26 cellular contexts compared by ENCODE assay signal in the genomic region with DNA sequence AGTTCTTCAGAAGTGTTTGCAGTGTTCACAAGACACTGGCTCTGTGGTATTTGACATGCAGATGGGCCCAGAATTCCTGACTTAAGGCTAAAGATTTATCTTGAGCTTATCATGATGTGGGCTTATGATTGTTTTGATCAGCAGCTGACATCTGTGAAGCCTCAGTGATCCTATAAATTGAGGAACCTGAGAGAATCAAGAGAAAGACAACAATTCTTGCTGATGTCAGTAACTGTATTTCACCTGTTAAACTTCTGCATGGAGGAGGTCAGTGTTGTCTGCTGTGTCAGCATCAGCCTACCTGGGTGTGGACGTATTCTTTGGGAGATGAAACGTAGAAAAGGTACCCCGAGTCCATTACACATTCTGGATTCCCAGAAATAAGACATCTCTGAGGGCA. TPM values are rescaled to one million over a fixed set of nuclear protein-coding genes. Genes with fewer than 3 reads are reported as not detected.
DNase-seq lines count a peak whose midpoint lies in the region; ATAC-seq and TF ChIP-seq lines count a peak whose summit lies in the region.
"Had no signal": no experiment of that assay in that cellular context is flagged by ENCODE, and none has a peak within 500 bp of the region (broad histone marks: within the 10 kb centered on the region; RNA-seq: fewer than 3 reads in every experiment).

No MANE protein-coding gene starts in this region.

- no peaks in the 10 kb centered on the region for H3K9me3 Mint-ChIP-seq in activated CD8-positive, alpha-beta T cell treated with anti-CD3 and anti-CD28 coated beads for 36 hours
- no peaks in the 10 kb centered on the region for H3K9me3 Mint-ChIP-seq in activated CD8-positive, alpha-beta T cell treated with anti-CD3 and anti-CD28 coated beads, Interleukin-2, amount 10 ng/mL, durations not matched to agents 7 days and 5 days (ENCODE audit: insufficient read depth)
- H3K9me3 Mint-ChIP-seq in memory B cell (no peaks in the 10 kb centered on the region), GM23338 (no peaks in the 10 kb centered on the region)
- no peaks in the 10 kb centered on the region for H3K9me3 Mint-ChIP-seq in effector memory CD8-positive, alpha-beta T cell
- H3K9me3 Mint-ChIP-seq: stimulated activated naive CD8-positive, alpha-beta T cell treated with anti-CD3 and anti-CD28 coated beads, Interleukin-15, Interleukin-2, amounts not matched to agents 100 ng/mL and 50 ng/mL, for 24 hours had no signal

- no peak overlapping the region for H3K4me3 Mint-ChIP-seq in activated CD8-positive, alpha-beta T cell treated with anti-CD3 and anti-CD28 coated beads for 36 hours
- H3K4me3 Mint-ChIP-seq in activated CD8-positive, alpha-beta T cell treated with anti-CD3 and anti-CD28 coated beads, Interleukin-2, amount 10 ng/mL, durations not matched to agents 7 days and 5 days: no peak overlapping the region
- H3K4me3 Mint-ChIP-seq in memory B cell: peak overlapping the region; percentile 29
- no peak overlapping the region for H3K4me3 Mint-ChIP-seq in effector memory CD8-positive, alpha-beta T cell
- no peak overlapping the region for H3K4me3 Mint-ChIP-seq in GM23338
- H3K4me3 Mint-ChIP-seq: stimulated activated naive CD8-positive, alpha-beta T cell treated with anti-CD3 and anti-CD28 coated beads, Interleukin-15, Interleukin-2, amounts not matched to agents 100 ng/mL and 50 ng/mL, for 24 hours had no signal

- H3K36me3 Mint-ChIP-seq in activated CD8-positive, alpha-beta T cell treated with anti-CD3 and anti-CD28 coated beads for 36 hours (ENCODE audit: low read depth): peaks cover 30% of the 10 kb centered on the region
- H3K36me3 Mint-ChIP-seq in activated CD8-positive, alpha-beta T cell treated with anti-CD3 and anti-CD28 coated beads, Interleukin-2, amount 10 ng/mL, durations not matched to agents 7 days and 5 days (ENCODE audit: low read depth): peaks cover 25% of the 10 kb centered on the region
- H3K36me3 Mint-ChIP-seq in memory B cell (peaks cover 15% of the 10 kb centered on the region), GM23338 (ENCODE audit: low read depth) (no peaks in the 10 kb centered on the region; the same call in 2 of the 3 replicates)
- peaks cover 37% of the 10 kb centered on the region for H3K36me3 Mint-ChIP-seq in effector memory CD8-positive, alpha-beta T cell (ENCODE audit: insufficient read depth)

- H3K4me3 ChIP-seq in BLaER1 (no peak overlapping the region), Karpas-422 (ENCODE audit: low read length) (no peak overlapping the region), GM23338 (no peak overlapping the region)
- H3K4me3 ChIP-seq: left ventricle myocardium inferior, prostate gland, sigmoid colon, SK-N-MC had no signal

- H3K27ac ChIP-seq in BLaER1 (no peak overlapping the region), Karpas-422 (ENCODE audit: low read length) (peak overlapping the region; percentile 20), GM23338 (ENCODE audit: low read depth) (no peak overlapping the region)
- H3K27ac ChIP-seq: epithelial cell of prostate, KMS-11, left ventricle myocardium inferior, neutrophil, prostate gland, sigmoid colon, SK-N-MC had no signal

- H3K27me3 Mint-ChIP-seq in activated CD8-positive, alpha-beta T cell treated with anti-CD3 and anti-CD28 coated beads for 36 hours: no peaks in the 10 kb centered on the region
- H3K27me3 Mint-ChIP-seq in activated CD8-positive, alpha-beta T cell treated with anti-CD3 and anti-CD28 coated beads, Interleukin-2, amount 10 ng/mL, durations not matched to agents 7 days and 5 days (ENCODE audit: low read depth): no peaks in the 10 kb centered on the region
- H3K27me3 Mint-ChIP-seq in memory B cell (no peaks in the 10 kb centered on the region), GM23338 (ENCODE audit: insufficient read depth, low read depth, poor library complexity) (peaks cover 5% of the 10 kb centered on the region)
- H3K27me3 Mint-ChIP-seq in effector memory CD8-positive, alpha-beta T cell: no peaks in the 10 kb centered on the region
- H3K27me3 Mint-ChIP-seq: stimulated activated naive CD8-positive, alpha-beta T cell treated with anti-CD3 and anti-CD28 coated beads, Interleukin-15, Interleukin-2, amounts not matched to agents 100 ng/mL and 50 ng/mL, for 24 hours had no signal

- H3K4me2 ChIP-seq in BLaER1 (0 out of 2 replicates have a peak overlapping the region, but pooled peaks have one; percentile 11), Karpas-422 (ENCODE audit: low read depth, low read length, poor library complexity, severe bottlenecking) (no peak overlapping the region), GM23338 (no peak overlapping the region)
- H3K4me2 ChIP-seq: KMS-11 had no signal

- H3K4me1 Mint-ChIP-seq in activated CD8-positive, alpha-beta T cell treated with anti-CD3 and anti-CD28 coated beads for 36 hours (ENCODE audit: low read depth): peaks cover 71% of the 10 kb centered on the region
- peaks cover 60% of the 10 kb centered on the region for H3K4me1 Mint-ChIP-seq in activated CD8-positive, alpha-beta T cell treated with anti-CD3 and anti-CD28 coated beads, Interleukin-2, amount 10 ng/mL, durations not matched to agents 7 days and 5 days (ENCODE audit: low read depth)
- H3K4me1 Mint-ChIP-seq in memory B cell (peaks cover 68% of the 10 kb centered on the region), GM23338 (peaks cover 20% of the 10 kb centered on the region)
- H3K4me1 Mint-ChIP-seq in effector memory CD8-positive, alpha-beta T cell (ENCODE audit: low read depth in 2 of 2): peaks cover 42 to 64% of the 10 kb centered on the region in 2 donors

- H3K79me2 ChIP-seq in Karpas-422 (ENCODE audit: low read length): peaks cover 100% of the 10 kb centered on the region
- H3K79me2 ChIP-seq in GM23338 (replicated peaks; ENCODE audit: insufficient read depth): peaks cover 26% of the 10 kb centered on the region

- H3K9ac ChIP-seq in BLaER1 (no peak overlapping the region), Karpas-422 (ENCODE audit: low read length) (no peak overlapping the region)
- H3K9ac ChIP-seq: KMS-11 had no signal

- DNase-seq in activated CD8-positive, alpha-beta T cell treated with anti-CD3 and anti-CD28 coated beads for 36 hours: no peak
- no peak for DNase-seq in activated CD8-positive, alpha-beta T cell treated with anti-CD3 and anti-CD28 coated beads, Interleukin-2, amount 10 ng/mL, durations not matched to agents 7 days and 5 days
- DNase-seq in Karpas-422 (no peak), memory B cell (ENCODE audit: low spot score in 2 of 2) (no peak), SHP77 (lab: John Stamatoyannopoulos, UW) (no peak), GM23338 (ENCODE audit: low spot score) (no peak)
- DNase-seq in effector memory CD8-positive, alpha-beta T cell: no peak
- DNase-seq: ACHN; activated CD4-positive, alpha-beta T cell treated with anti-CD3 and anti-CD28 coated beads, Interleukin-2, amount 50 U/mL, for 1 hour; aorta; Calu3; effector CD4-positive, alpha-beta T cell; glutamatergic neuron; left ventricle myocardium inferior; NCI-H1436; NCI-H345; sigmoid colon; stimulated activated CD4-positive, alpha-beta T cell treated with anti-CD3 and anti-CD28 coated beads, Interleukin-15, amount 100 ng/mL, for 24 hours had no signal

- H3K9me3 ChIP-seq in BLaER1 (no peaks in the 10 kb centered on the region), Karpas-422 (ENCODE audit: low read length) (no peaks in the 10 kb centered on the region)
- H3K9me3 ChIP-seq: left ventricle myocardium inferior, neutrophil, prostate gland, sigmoid colon had no signal

- intact Hi-C loops in activated CD8-positive, alpha-beta T cell treated with anti-CD3 and anti-CD28 coated beads for 36 hours (cut with micrococcal nuclease): no loop called here

- ATAC-seq in activated CD8-positive, alpha-beta T cell treated with anti-CD3 and anti-CD28 coated beads for 36 hours: no peak
- no peak for ATAC-seq in activated CD8-positive, alpha-beta T cell treated with anti-CD3 and anti-CD28 coated beads, Interleukin-2, amount 10 ng/mL, durations not matched to agents 7 days and 5 days
- peak; percentile 57 for ATAC-seq in memory B cell (ENCODE audit: low read depth)
- ATAC-seq in effector memory CD8-positive, alpha-beta T cell (replicated peaks): no peak
- no peak for ATAC-seq in GM23338
- ATAC-seq: HCT116 had no signal

- H2AFZ ChIP-seq in Karpas-422 (ENCODE audit: low read length) (no peak overlapping the region), GM23338 (no peak overlapping the region)

- CTCF ChIA-PET in activated CD8-positive, alpha-beta T cell treated with anti-CD3 and anti-CD28 coated beads for 36 hours (lab: Charles Lee): interaction anchor here (1.0 kb wide), 1 partner anchor 9 kb away, joined by 3 read pairs; no protein-coding TSS in a partner anchor
- CTCF ChIA-PET in activated CD8-positive, alpha-beta T cell treated with anti-CD3 and anti-CD28 coated beads, Interleukin-2, amount 10 ng/mL, durations not matched to agents 7 days and 5 days (lab: Charles Lee): no interaction called here

- no peak for TF ChIP-seq CTCF in activated CD8-positive, alpha-beta T cell treated with anti-CD3 and anti-CD28 coated beads for 36 hours (IDR thresholded peaks at IDR 0.05)
- TF ChIP-seq CTCF in GM23338 (conservative IDR thresholded peaks at IDR 0.05; ENCODE audit: low read depth in 2 of 2): no peak

- H3F3A ChIP-seq in GM23338 (replicated peaks; ENCODE audit: low read depth): no peaks in the 10 kb centered on the region

- peak overlapping the region; percentile 10 for H3K27ac Mint-ChIP-seq in activated CD8-positive, alpha-beta T cell treated with anti-CD3 and anti-CD28 coated beads for 36 hours
- no peak overlapping the region for H3K27ac Mint-ChIP-seq in activated CD8-positive, alpha-beta T cell treated with anti-CD3 and anti-CD28 coated beads, Interleukin-2, amount 10 ng/mL, durations not matched to agents 7 days and 5 days
- H3K27ac Mint-ChIP-seq in memory B cell: peak overlapping the region; percentile 83
- peak overlapping the region in 1 of 2 donors; percentile 90 for H3K27ac Mint-ChIP-seq in effector memory CD8-positive, alpha-beta T cell
- H3K27ac Mint-ChIP-seq in GM23338: no peak overlapping the region

- H3K27me3 ChIP-seq in BLaER1: no peaks in the 10 kb centered on the region
- no peaks in the 10 kb centered on the region for H3K27me3 ChIP-seq in Karpas-422 (ENCODE audit: low read length)
- H3K27me3 ChIP-seq in GM23338 (ENCODE audit: insufficient read depth): no peaks in the 10 kb centered on the region
- H3K27me3 ChIP-seq: neutrophil, sigmoid colon had no signal

- H3K4me1 ChIP-seq in BLaER1 (peaks cover 43% of the 10 kb centered on the region), Karpas-422 (ENCODE audit: low read length) (peaks cover 76% of the 10 kb centered on the region), GM23338 (ENCODE audit: insufficient read depth) (peaks cover 16% of the 10 kb centered on the region)
- H3K4me1 ChIP-seq: left ventricle myocardium inferior, prostate gland, sigmoid colon had no signal

- H3K36me3 ChIP-seq in BLaER1 (peaks cover 23% of the 10 kb centered on the region), Karpas-422 (ENCODE audit: insufficient read depth, low read length) (peaks cover 33% of the 10 kb centered on the region), GM23338 (ENCODE audit: insufficient read depth) (no peaks in the 10 kb centered on the region)
- H3K36me3 ChIP-seq: left ventricle myocardium inferior, prostate gland, sigmoid colon had no signal

- H4K20me1 ChIP-seq in BLaER1 (peaks cover 93% of the 10 kb centered on the region), Karpas-422 (ENCODE audit: insufficient read depth, low read depth, low read length) (peaks cover 62% of the 10 kb centered on the region), GM23338 (replicated peaks; ENCODE audit: insufficient read depth) (no peaks in the 10 kb centered on the region)

- POLR2A ChIA-PET in activated CD8-positive, alpha-beta T cell treated with anti-CD3 and anti-CD28 coated beads for 36 hours (lab: Charles Lee): no interaction called here
- POLR2A ChIA-PET in activated CD8-positive, alpha-beta T cell treated with anti-CD3 and anti-CD28 coated beads, Interleukin-2, amount 10 ng/mL, durations not matched to agents 7 days and 5 days (lab: Charles Lee): no interaction called here

- no peaks in the 10 kb centered on the region for H3K9me2 ChIP-seq in Karpas-422 (replicated peaks; ENCODE audit: insufficient read depth, low read length)
- H3K9me2 ChIP-seq in GM23338 (ENCODE audit: insufficient read depth): no peaks in the 10 kb centered on the region

RNA-seq across cellular contexts. Expression of gene TRAF3, which starts 33.3 kb away (rescaled TPM):
- total RNA-seq in activated CD8-positive, alpha-beta T cell treated with anti-CD3 and anti-CD28 coated beads for 36 hours: 10 to 100 TPM; 39.1 to 40.2 TPM
- total RNA-seq in activated CD8-positive, alpha-beta T cell treated with anti-CD3 and anti-CD28 coated beads, Interleukin-2, amount 10 ng/mL, durations not matched to agents 7 days and 5 days: 10 to 100 TPM; 28.9 to 31.0 TPM
- 79.1 and 135 TPM in 2 replicates for total RNA-seq in Karpas-422 (2014; rRNA removed; shearing (Covaris generic); ENCODE audit: low replicate concordance)
- total RNA-seq in GM23338 (2014; rRNA removed; shearing (Covaris generic)): 9.3 and 10.8 TPM in 2 replicates
- polyA plus RNA-seq in GM23338 (2016; fragmentation: Nextera tagmentation; extraction: Ambion mirVana): 3.5 and 3.7 TPM in 2 replicates

Comparison
In these comparisons a context has a peak if more than half of its experiments do, and no peak if none do; other contexts are left out.
1. H3K27ac Mint-ChIP-seq: peak in activated CD8-positive, alpha-beta T cell treated with anti-CD3 and anti-CD28 coated beads for 36 hours (single experiment) and memory B cell (single experiment); none in activated CD8-positive, alpha-beta T cell treated with anti-CD3 and anti-CD28 coated beads, Interleukin-2, amount 10 ng/mL, durations not matched to agents 7 days and 5 days (single experiment) and GM23338 (single experiment).